ENCODE assay signal across 8 cellular contexts in genomic region chr12:121538699-121539061, GRCh38. TPM values are rescaled to one million over a fixed set of nuclear protein-coding genes. Genes with fewer than 3 reads are reported as not detected.
DNase-seq lines count a peak whose midpoint lies in the region; ATAC-seq, FAIRE-seq and TF ChIP-seq lines count a peak whose summit lies in the region.

No MANE protein-coding gene starts in this region.

- TF ChIP-seq RAD21 in GM12878 (IDR thresholded peaks at IDR 0.05; ENCODE audit: insufficient read depth, low read depth, low read length): no peak

- H3K9me3 ChIP-seq in Karpas-422 (ENCODE audit: low read length): no peaks in the 10 kb centered on the region
- H3K9me3 ChIP-seq in GM12878 (replicated peaks; ENCODE audit: control insufficient read depth, insufficient read depth, low read length): no peaks in the 10 kb centered on the region
- no peaks in the 10 kb centered on the region for H3K9me3 ChIP-seq in vagina

- TF ChIP-seq CTCF in GM12878 (IDR thresholded peaks at IDR 0.05 in 2 of 3, conservative IDR thresholded peaks at IDR 0.05 in 1 of 3; ENCODE audit: control insufficient read depth in 2 of 3, extremely low read depth in 1 of 3, insufficient read depth in 1 of 3, low read depth in 3 of 3, low read length in 3 of 3) (no peak), omental fat pad (IDR thresholded peaks at IDR 0.05) (no peak), vagina (IDR thresholded peaks at IDR 0.05) (no peak)

- no peaks in the 10 kb centered on the region for H3K9me2 ChIP-seq in Karpas-422 (replicated peaks; ENCODE audit: insufficient read depth, low read length)

- H3K36me3 ChIP-seq in Karpas-422 (ENCODE audit: insufficient read depth, low read length): no peaks in the 10 kb centered on the region
- no peaks in the 10 kb centered on the region; a peak in 1 of 4 replicates for H3K36me3 ChIP-seq in GM12878 (ENCODE audit: control insufficient read depth in 2 of 2, insufficient read depth in 2 of 2, low read length in 1 of 2)
- H3K36me3 ChIP-seq in vagina: no peaks in the 10 kb centered on the region

- ATAC-seq in GM12878 (no peak), omental fat pad (ENCODE audit: low FRiP score) (no peak)
- no peak for ATAC-seq in natural killer cell treated with Interleukin-12 subunit alpha and Interleukin-12 subunit beta and Interleukin-15 and Interleukin-18, amount 100 ng/mL, for 72 hours

- no peak overlapping the region for H2AFZ ChIP-seq in Karpas-422 (ENCODE audit: low read length)
- no peak overlapping the region; the same call in 1 of the 2 replicates for H2AFZ ChIP-seq in GM12878 (ENCODE audit: control insufficient read depth, low read depth, low read length)

- peak; percentile 57 for FAIRE-seq in GM12878 (lab: Jason Lieb, UNC)

- no peak for TF ChIP-seq POLR2A in GM12878 (IDR thresholded peaks at IDR 0.05; ENCODE audit: low read depth, low read length)
- no peak for TF ChIP-seq POLR2A in vagina (IDR thresholded peaks at IDR 0.05)

- peaks cover 29 to 36% of the 10 kb centered on the region in 2 donors for H3K4me1 Mint-ChIP-seq in natural killer cell treated with Interleukin-12 subunit alpha and Interleukin-12 subunit beta and Interleukin-15 and Interleukin-18, amount 100 ng/mL, for 72 hours (ENCODE audit: low read depth in 2 of 2)

- no peak for TF ChIP-seq EP300 in GM12878 (IDR thresholded peaks at IDR 0.05; ENCODE audit: borderline replicate concordance in 1 of 2, control insufficient read depth in 1 of 2, low read depth in 2 of 2, low read length in 2 of 2)

- peak overlapping the region; percentile 93 for H3K4me3 Mint-ChIP-seq in natural killer cell treated with Interleukin-12 subunit alpha and Interleukin-12 subunit beta and Interleukin-15 and Interleukin-18, amount 100 ng/mL, for 72 hours

- 22% methylated on average over 5 of the region's 5 CpGs for WGBS in GM12878 (ENCODE audit: insufficient coverage, insufficient replicate concordance, low lambda C conversion rate, missing lambda C conversion rate)

- H3K9ac ChIP-seq in Karpas-422 (ENCODE audit: low read length) (peak overlapping the region; percentile 95), GM12878 (ENCODE audit: control insufficient read depth, insufficient read depth, low read length) (peak overlapping the region; percentile 80; the same call in 1 of the 2 replicates)

- intact Hi-C loops in GM12878 (cut with micrococcal nuclease; ENCODE audit: unreplicated experiment) (loop anchor here (5.0 kb wide), 2 partner anchors 36 to 264 kb away; partner anchors contain the start of gene SETD1B), vagina (cut with DNase I) (no loop called here)

- RAD21 ChIA-PET in GM12878 (lab: Charles Lee; ENCODE audit: unreplicated experiment): interaction anchor here (0.9 to 1.6 kb wide), 4 partner anchors 12 to 41 kb away, joined by 3 to 9 read pairs (median 4); no protein-coding TSS in a partner anchor

- SMC1A ChIA-PET in GM12878 (lab: Charles Lee; ENCODE audit: uncharacterized antibody, unreplicated experiment): interaction anchor here (0.9 to 1.6 kb wide), 3 partner anchors 13 to 37 kb away, joined by 3 to 7 read pairs (median 4); no protein-coding TSS in a partner anchor

- H3K4me2 ChIP-seq in Karpas-422 (ENCODE audit: low read depth, low read length, poor library complexity, severe bottlenecking) (peak overlapping the region; percentile 96), GM12878 (ENCODE audit: control insufficient read depth, insufficient read depth) (peak overlapping the region; percentile 97)

- H3K4me3 ChIP-seq in Karpas-422 (ENCODE audit: low read length) (peak overlapping the region; percentile 84), GM12878 (peak overlapping the region; percentile 78), vagina (no peak overlapping the region)

- no peaks in the 10 kb centered on the region for H3K36me3 Mint-ChIP-seq in natural killer cell treated with Interleukin-12 subunit alpha and Interleukin-12 subunit beta and Interleukin-15 and Interleukin-18, amount 100 ng/mL, for 72 hours

- in situ Hi-C loops in GM12878 (cut with MboI): no loop called here

- H3K9me3 Mint-ChIP-seq in natural killer cell treated with Interleukin-12 subunit alpha and Interleukin-12 subunit beta and Interleukin-15 and Interleukin-18, amount 100 ng/mL, for 72 hours: no peaks in the 10 kb centered on the region

- H3K79me2 ChIP-seq in Karpas-422 (ENCODE audit: low read length): peaks cover 18% of the 10 kb centered on the region
- peaks cover 25% of the 10 kb centered on the region for H3K79me2 ChIP-seq in GM12878 (ENCODE audit: control insufficient read depth, insufficient read depth, low read length)

- POLR2A ChIA-PET in GM12878 (lab: Charles Lee): interaction anchor here (0.7 to 7.2 kb wide), 5 partner anchors 8 to 90 kb away, joined by 3 to 87 read pairs (median 5); partner anchors contain the start of gene KDM2B

- H3K27ac Mint-ChIP-seq in natural killer cell treated with Interleukin-12 subunit alpha and Interleukin-12 subunit beta and Interleukin-15 and Interleukin-18, amount 100 ng/mL, for 72 hours: peak overlapping the region; percentile 71 to 79

- no peaks in the 10 kb centered on the region for H3K27me3 Mint-ChIP-seq in natural killer cell treated with Interleukin-12 subunit alpha and Interleukin-12 subunit beta and Interleukin-15 and Interleukin-18, amount 100 ng/mL, for 72 hours

- peaks cover 47% of the 10 kb centered on the region for H3K4me1 ChIP-seq in Karpas-422 (ENCODE audit: low read length)
- peaks cover 20% of the 10 kb centered on the region for H3K4me1 ChIP-seq in GM12878 (ENCODE audit: control insufficient read depth, insufficient read depth, low read length)
- peaks cover 37% of the 10 kb centered on the region for H3K4me1 ChIP-seq in vagina

- H4K20me1 ChIP-seq in Karpas-422 (ENCODE audit: insufficient read depth, low read depth, low read length): no peaks in the 10 kb centered on the region
- H4K20me1 ChIP-seq in GM12878 (ENCODE audit: control insufficient read depth, insufficient read depth): no peaks in the 10 kb centered on the region

- BruUV-seq in GM12878 (replicated peaks; lab: Mats Ljungman, UMichigan): no TSS peak

- CTCF ChIA-PET in GM12878 (lab: Yijun Ruan, JAX): interaction anchor here (0.6 to 1.6 kb wide), 5 partner anchors 14 to 143 kb away, joined by 3 to 6 read pairs (median 5); no protein-coding TSS in a partner anchor

- H3K27ac ChIP-seq in Karpas-422 (ENCODE audit: low read length) (peak overlapping the region; percentile 99; the same call in 1 of the 2 replicates), GM12878 (ENCODE audit: control insufficient read depth, insufficient read depth) (peak overlapping the region; percentile 95), vagina (no peak overlapping the region)

- no peaks in the 10 kb centered on the region for H3K27me3 ChIP-seq in Karpas-422 (ENCODE audit: low read length)
- no peaks in the 10 kb centered on the region for H3K27me3 ChIP-seq in GM12878 (replicated peaks in 1 of 2; ENCODE audit: control insufficient read depth in 2 of 2, insufficient read depth in 2 of 2, low read length in 1 of 2)
- no peaks in the 10 kb centered on the region for H3K27me3 ChIP-seq in vagina

- DNase-seq in ELR (ENCODE audit: low read depth) (peak; percentile 61), Karpas-422 (peak; percentile 68), GM12878 (ENCODE audit: low read depth, low spot score) (no peak), omental fat pad (ENCODE audit: low spot score) (no peak), inferior parietal cortex (ENCODE audit: extremely low spot score) (no peak), vagina (ENCODE audit: extremely low spot score in 2 of 2) (no peak), AG08395 (ENCODE audit: low spot score) (no peak)
- no peak for DNase-seq in natural killer cell treated with Interleukin-12 subunit alpha and Interleukin-12 subunit beta and Interleukin-15 and Interleukin-18, amount 100 ng/mL, for 72 hours (ENCODE audit: low spot score)

TF ChIP-seq in GM12878, 131 proteins besides CTCF, POLR2A, EP300 and RAD21 (continues in another document):
- TF ChIP-seq MYC (IDR thresholded peaks at IDR 0.05; ENCODE audit: insufficient read depth, insufficient read length, insufficient replicate concordance, low read length, severe bottlenecking): no peak

RNA-seq across cellular contexts. Expression of gene KDM2B, which starts 42.1 kb away (rescaled TPM):
- total RNA-seq in Karpas-422 (2014; rRNA removed; shearing (Covaris generic); ENCODE audit: low replicate concordance): 39.1 and 102 TPM in 2 replicates
- total RNA-seq in GM12878 (2013; cell fraction: nucleolus; rRNA removed): 634 and 686 TPM in 2 replicates
- 57.9 and 62.9 TPM in 2 replicates for total RNA-seq in GM12878 (2014; rRNA removed)
- 33.0 and 34.1 TPM in 2 replicates for total RNA-seq in GM12878 (2014; rRNA removed; fragmentation: Illumina TruSeq; extraction: Trizol)
- 76.3 and 87.6 TPM in 2 replicates for total RNA-seq in GM12878 (2021)
- polyA plus RNA-seq in GM12878 (2011; ENCODE audit: low read depth): 76.8 TPM
- polyA plus RNA-seq in GM12878 (2011; rRNA removed): 67.9 and 124 TPM in 2 replicates
- polyA plus RNA-seq in GM12878 (2011; cell fraction: cytosol; rRNA removed): 103 and 121 TPM in 2 replicates
- polyA plus RNA-seq in GM12878 (2011; cell fraction: nucleus; rRNA removed): 380 and 393 TPM in 2 replicates
- 81.7 and 83.4 TPM in 2 replicates for polyA plus RNA-seq in GM12878 (2012)
- 31.7 and 46.7 TPM in 2 replicates for polyA plus RNA-seq in GM12878 (2014; fragmentation: Illumina TruSeq; extraction: Trizol)
- polyA plus RNA-seq in GM12878 (2014; fragmentation: Nextera tagmentation; extraction: Ambion mirVana): 10 to 100 TPM; 13.6 to 14.7 TPM
- polyA plus RNA-seq in GM12878 (2014; rRNA removed): 72.8 and 77.4 TPM in 2 replicates
- 10 to 100 TPM; 31.8 to 34.0 TPM for polyA plus RNA-seq in GM12878 (2016; fragmentation: Nextera tagmentation; extraction: Ambion mirVana)
- polyA minus RNA-seq in GM12878 (2011; rRNA and poly(A)+ RNA removed): 395 and 503 TPM in 2 replicates
- polyA minus RNA-seq in GM12878 (2011; cell fraction: cytosol; rRNA and poly(A)+ RNA removed): 82.7 and 85.4 TPM in 2 replicates
- 171 and 227 TPM in 2 replicates for polyA minus RNA-seq in GM12878 (2011; cell fraction: nucleus; rRNA and poly(A)+ RNA removed)
- total RNA-seq in natural killer cell treated with Interleukin-12 subunit alpha and Interleukin-12 subunit beta and Interleukin-15 and Interleukin-18, amount 100 ng/mL, for 72 hours: 10 to 100 TPM; 35.9 to 60.1 TPM
- 10 to 100 TPM; 14.8 to 27.0 (median 16.7) TPM for total RNA-seq in omental fat pad
- total RNA-seq in vagina: 18.9 TPM

Comparison
In these comparisons a context has a peak if more than half of its experiments do, and no peak if none do; other contexts are left out.
1. DNase-seq: peak in ELR (single experiment) and Karpas-422 (single experiment); none in GM12878 (single experiment), natural killer cell treated with Interleukin-12 subunit alpha and Interleukin-12 subunit beta and Interleukin-15 and Interleukin-18, amount 100 ng/mL, for 72 hours (single experiment), omental fat pad (single experiment), inferior parietal cortex (single experiment), vagina (0 of 2) and AG08395 (single experiment).
2. H3K4me3 ChIP-seq: peak in Karpas-422 (single experiment) and GM12878 (single experiment); none in vagina (0 of 2).